Comparison of ENCODE assay signal across 16 cellular contexts in the genomic region with DNA sequence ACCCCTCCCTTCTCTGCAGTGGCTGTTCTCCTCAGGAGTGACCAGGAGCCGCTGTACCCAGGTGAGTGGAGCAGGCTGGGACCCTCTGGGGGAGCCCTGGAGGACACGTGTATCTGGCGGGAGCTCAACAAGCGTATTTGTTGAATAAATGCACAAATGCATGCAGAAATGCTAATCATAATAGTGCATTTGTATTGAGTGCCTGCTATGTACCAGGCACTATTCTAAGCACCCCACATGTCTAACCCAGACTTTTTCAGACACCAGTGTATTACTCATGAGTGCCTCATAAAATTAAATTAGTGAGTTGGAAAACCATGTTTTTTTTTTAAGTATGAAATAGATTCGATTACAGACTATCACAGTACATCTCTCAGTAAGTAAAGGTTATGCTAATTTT. TPM values are rescaled to one million over a fixed set of nuclear protein-coding genes. Genes with fewer than 3 reads are reported as not detected.
DNase-seq lines count a peak whose midpoint lies in the region; ATAC-seq and TF ChIP-seq lines count a peak whose summit lies in the region.
"Had no signal": no experiment of that assay in that cellular context is flagged by ENCODE, and none has a peak within 500 bp of the region (broad histone marks: within the 10 kb centered on the region; RNA-seq: fewer than 3 reads in every experiment).

No MANE protein-coding gene starts in this region.

- TF ChIP-seq POLR2A in upper lobe of left lung (IDR thresholded peaks at IDR 0.05) = no peak

- peaks cover 2% of the 10 kb centered on the region for H3K4me1 ChIP-seq in right cardiac atrium (ENCODE audit: control insufficient read depth, insufficient read depth, low read length)
- no peaks in the 10 kb centered on the region for H3K4me1 ChIP-seq in GM23248 (ENCODE audit: insufficient read depth)
- H3K4me1 ChIP-seq in skeletal muscle tissue (ENCODE audit: control insufficient read depth in 3 of 3, insufficient read depth in 3 of 3, low read length in 3 of 3) = peaks cover 25 to 46% (median 44%) of the 10 kb centered on the region in 3 donors
- H3K4me1 ChIP-seq in upper lobe of left lung = peaks cover 0 to 12% (median 5%) of the 10 kb centered on the region in 4 donors

- H3K27me3 ChIP-seq in right cardiac atrium (ENCODE audit: control insufficient read depth, insufficient read depth) = no peaks in the 10 kb centered on the region
- peaks cover 5% of the 10 kb centered on the region; the same call in 1 of the 2 replicates for H3K27me3 ChIP-seq in GM23248 (replicated peaks; ENCODE audit: insufficient read depth)
- H3K27me3 ChIP-seq in layer of hippocampus (ENCODE audit: control insufficient read depth, insufficient read depth, low read length) = no peaks in the 10 kb centered on the region
- no peaks in the 10 kb centered on the region for H3K27me3 ChIP-seq in skeletal muscle tissue (ENCODE audit: control insufficient read depth in 3 of 3, insufficient read depth in 3 of 3, low read length in 3 of 3)
- no peaks in the 10 kb centered on the region for H3K27me3 ChIP-seq in upper lobe of left lung

- no peaks in the 10 kb centered on the region for H4K20me1 ChIP-seq in GM23248 (ENCODE audit: insufficient read depth)

- H3K9me3 ChIP-seq in right cardiac atrium (ENCODE audit: control insufficient read depth, low read length) (no peaks in the 10 kb centered on the region), GM23248 (ENCODE audit: low read depth) (no peaks in the 10 kb centered on the region), skeletal muscle tissue (ENCODE audit: control insufficient read depth in 3 of 3, low read length in 3 of 3) (no peaks in the 10 kb centered on the region), upper lobe of left lung (no peaks in the 10 kb centered on the region)

- H3K79me2 ChIP-seq in GM23248 (ENCODE audit: insufficient read depth) = no peaks in the 10 kb centered on the region

- TF ChIP-seq EP300 in upper lobe of left lung (IDR thresholded peaks at IDR 0.05) = no peak

- intact Hi-C loops in Right ventricle myocardium inferior (cut with DNase I) = loop anchor here (10.0 kb wide), 2 partner anchors 215 to 315 kb away; a partner anchor contains a TSS
- intact Hi-C loops in right cardiac atrium (cut with DNase I) = no loop called here
- intact Hi-C loops in CD14-positive monocyte (cut with micrococcal nuclease) = no loop called here

- H3K9ac ChIP-seq in GM23248 (no peak overlapping the region), skeletal muscle tissue (ENCODE audit: low read depth in 1 of 3, low read length in 3 of 3) (peak overlapping the region in 2 of 3 donors; percentile 61 to 86)

- H3K36me3 ChIP-seq in GM23248 (ENCODE audit: low read depth) (no peaks in the 10 kb centered on the region), skeletal muscle tissue (ENCODE audit: control insufficient read depth in 3 of 3, insufficient read depth in 3 of 3, low read length in 3 of 3) (no peaks in the 10 kb centered on the region), upper lobe of left lung (no peaks in the 10 kb centered on the region)

- H3K4me3 ChIP-seq in right cardiac atrium (ENCODE audit: low read length) (no peak overlapping the region), GM23248 (no peak overlapping the region), skeletal muscle tissue (ENCODE audit: low read length in 3 of 3) (peak overlapping the region; percentile 59 to 66 (median 62)), upper lobe of left lung (no peak overlapping the region)

- TF ChIP-seq CTCF in CD14-positive monocyte (IDR thresholded peaks at IDR 0.05) (no peak), upper lobe of left lung (IDR thresholded peaks at IDR 0.05) (no peak)

- WGBS in right cardiac atrium = 71% methylated on average over 5 of the region's 5 CpGs
- 40 to 44% methylated on average over 5 of the region's 5 CpGs for WGBS in GM23248 (ENCODE audit: low coverage in 1 of 2, low lambda C conversion rate in 2 of 2, missing lambda C conversion rate in 2 of 2), 2 experiments
- 90 to 93% methylated on average over 4 to 5 of the region's 5 CpGs for WGBS in upper lobe of left lung, 2 donors

- H3F3A ChIP-seq in GM23248 (ENCODE audit: insufficient read depth) = no peaks in the 10 kb centered on the region

- peaks cover 7% of the 10 kb centered on the region for H3K4me1 Mint-ChIP-seq in CD14-positive monocyte

- H3K27ac Mint-ChIP-seq in CD14-positive monocyte = no peak overlapping the region
- H3K27ac Mint-ChIP-seq: CD4-positive, alpha-beta memory T cell had no signal

- H3K9me2 ChIP-seq in GM23248 (ENCODE audit: insufficient read depth) = no peaks in the 10 kb centered on the region

- in situ Hi-C loops in GM23248 (cut with MboI) = no loop called here

- H3K4me2 ChIP-seq in GM23248 (ENCODE audit: unreplicated experiment) = no peak overlapping the region

- peaks cover 7 to 11% (median 8%) of the 10 kb centered on the region in 3 donors for H3K27me3 Mint-ChIP-seq in CD14-positive monocyte (ENCODE audit: low read depth in 3 of 3)

- H3K36me3 Mint-ChIP-seq in CD14-positive monocyte = no peaks in the 10 kb centered on the region
- H3K36me3 Mint-ChIP-seq: CD4-positive, alpha-beta memory T cell had no signal

- H2AFZ ChIP-seq in GM23248 = no peak overlapping the region

- no peak overlapping the region for H3K4me3 Mint-ChIP-seq in CD14-positive monocyte
- H3K4me3 Mint-ChIP-seq: CD4-positive, alpha-beta memory T cell had no signal

- ATAC-seq in Right ventricle myocardium inferior = peak; percentile 11
- ATAC-seq in right cardiac atrium = no peak
- ATAC-seq in upper lobe of left lung (ENCODE audit: low FRiP score in 2 of 2) = no peak
- ATAC-seq: PC-3 had no signal

- H3K9me3 Mint-ChIP-seq in CD14-positive monocyte = peaks cover 0 to 3% (median 0%) of the 10 kb centered on the region in 7 donors
- H3K9me3 Mint-ChIP-seq: CD4-positive, alpha-beta memory T cell had no signal

- no peak for DNase-seq in Right ventricle myocardium inferior (ENCODE audit: missing footprints)
- no peak for DNase-seq in right cardiac atrium
- peak; percentile 16 for DNase-seq in GM23248
- DNase-seq in stimulated activated CD4-positive, alpha-beta T cell treated with anti-CD3 and anti-CD28 coated beads, Interleukin-4, amount 100 ng/mL, for 4 hours = no peak
- no peak for DNase-seq in CD14-positive monocyte (ENCODE audit: low spot score)
- no peak for DNase-seq in upper lobe of left lung
- DNase-seq: CD4-positive, alpha-beta memory T cell; DND-41; GDM1; NCI-H1436; NCI-H2227 treated with DMSO at 0.1 percent for 48 hours; NCI-H526; PC-3 had no signal

- H3K27ac ChIP-seq in right cardiac atrium (ENCODE audit: low read length) (no peak overlapping the region), GM23248 (no peak overlapping the region), layer of hippocampus (ENCODE audit: low read depth, low read length) (peak overlapping the region; percentile 95), skeletal muscle tissue (ENCODE audit: low read depth, low read length) (peak overlapping the region; percentile 80), upper lobe of left lung (no peak overlapping the region)

RNA-seq across cellular contexts. Expression of a gene that starts 7.9 kb away (rescaled TPM):
- total RNA-seq in Right ventricle myocardium inferior (5.5 TPM), right cardiac atrium (1 to 10 TPM; 3.9 to 7.0 (median 5.0) TPM), skeletal muscle tissue (0.52 TPM), upper lobe of left lung (10 to 100 TPM; 15.9 to 54.5 (median 41.1) TPM)
- polyA plus RNA-seq in right cardiac atrium (1.5 TPM), GM23248 (2016; fragmentation: Nextera tagmentation; extraction: Ambion mirVana) (not detected in 2 replicates), CD14-positive monocyte (not detected)
- total RNA-seq in GM23248 (2014; rRNA removed; shearing (Covaris generic)) = not detected in 2 replicates
- total RNA-seq: HT1080 had no signal

RNA-seq across cellular contexts. Expression of a gene that starts 19.2 kb away (rescaled TPM):
- total RNA-seq in Right ventricle myocardium inferior (44.3 TPM), right cardiac atrium (100 to 1,000 TPM in 1 of 4 donors, 10 to 100 TPM in 3; 74.3 to 134 (median 87.1) TPM), skeletal muscle tissue (1.6 TPM), upper lobe of left lung (10 to 100 TPM in 1 of 6 donors, 1 to 10 TPM in 5; 2.9 to 13.1 (median 6.9) TPM)
- polyA plus RNA-seq in right cardiac atrium (89.1 TPM), GM23248 (2016; fragmentation: Nextera tagmentation; extraction: Ambion mirVana) (1.5 and 1.8 TPM in 2 replicates), CD14-positive monocyte (under 1 TPM in 1 of 2 donors, not detected in 1; 0.08 TPM)
- total RNA-seq in GM23248 (2014; rRNA removed; shearing (Covaris generic)) = 1.7 and 2.0 TPM in 2 replicates

RNA-seq across cellular contexts. Expression of a gene that starts 49.3 kb away (rescaled TPM):
- total RNA-seq in Right ventricle myocardium inferior = 25.8 TPM
- total RNA-seq in right cardiac atrium = 10 to 100 TPM; 27.9 to 37.4 (median 32.7) TPM
- 32.0 TPM for polyA plus RNA-seq in right cardiac atrium
- 17.3 and 20.5 TPM in 2 replicates for total RNA-seq in GM23248 (2014; rRNA removed; shearing (Covaris generic))
- polyA plus RNA-seq in GM23248 (2016; fragmentation: Nextera tagmentation; extraction: Ambion mirVana) = 31.7 and 33.8 TPM in 2 replicates
- 17.7 TPM for total RNA-seq in skeletal muscle tissue
- 10 to 100 TPM in 1 of 2 donors, 1 to 10 TPM in 1; 9.3 to 15.1 TPM for polyA plus RNA-seq in CD14-positive monocyte
- total RNA-seq in upper lobe of left lung = 100 to 1,000 TPM in 4 of 6 donors, 10 to 100 TPM in 2; 85.1 to 206 (median 119) TPM

Comparison
In these comparisons a context has a peak if more than half of its experiments do, and no peak if none do; other contexts are left out.
1. H3K27ac ChIP-seq: peak in layer of hippocampus (single experiment) and skeletal muscle tissue (single experiment); none in right cardiac atrium (single experiment), GM23248 (single experiment) and upper lobe of left lung (0 of 4).
2. H3K4me3 ChIP-seq: peak in skeletal muscle tissue (3 of 3); none in right cardiac atrium (single experiment), GM23248 (single experiment) and upper lobe of left lung (0 of 4).